ENCODE assay signal across 9 cellular contexts in genomic region chr14:69613312-69614073, GRCh38. TPM values are rescaled to one million over a fixed set of nuclear protein-coding genes. Genes with fewer than 3 reads are reported as not detected.
DNase-seq lines count a peak whose midpoint lies in the region; ATAC-seq and TF ChIP-seq lines count a peak whose summit lies in the region.
"Had no signal": no experiment of that assay in that cellular context is flagged by ENCODE, and none has a peak within 500 bp of the region (broad histone marks: within the 10 kb centered on the region; RNA-seq: fewer than 3 reads in every experiment).

No MANE protein-coding gene starts in this region.

- no peak overlapping the region for H3K4me2 ChIP-seq in trophoblast cell (ENCODE audit: low read length)

- peak overlapping the region in 58 of 59 donors; percentile 62 to 92 (median 81) for H3K4me3 ChIP-seq in dorsolateral prefrontal cortex
- peak overlapping the region; percentile 90 for H3K4me3 ChIP-seq in neuron (ENCODE audit: low read length)
- H3K4me3 ChIP-seq in trophoblast cell (ENCODE audit: low read depth, low read length): no peak overlapping the region
- H3K4me3 ChIP-seq: mucosa of descending colon had no signal

- no peaks in the 10 kb centered on the region for H3K27me3 ChIP-seq in CD4-positive, alpha-beta T cell (ENCODE audit: control insufficient read depth, insufficient read depth, low read length)
- H3K27me3 ChIP-seq in dorsolateral prefrontal cortex: no peaks in the 10 kb centered on the region
- H3K27me3 ChIP-seq in neuron (ENCODE audit: insufficient read depth, low read length): no peaks in the 10 kb centered on the region
- no peaks in the 10 kb centered on the region for H3K27me3 ChIP-seq in trophoblast cell (ENCODE audit: insufficient read depth, low read length)

- no peak for DNase-seq in CD4-positive, alpha-beta T cell
- peak; percentile 37 for DNase-seq in NAMALWA (ENCODE audit: low spot score)
- DNase-seq in dorsolateral prefrontal cortex: no peak
- DNase-seq in trophoblast cell: no peak
- no peak for DNase-seq in inferior parietal cortex (ENCODE audit: extremely low spot score)
- DNase-seq in GOT3 (lab: John Stamatoyannopoulos, UW): no peak
- DNase-seq in COLO829 (ENCODE audit: low spot score): no peak
- DNase-seq: mucosa of descending colon had no signal

- WGBS in trophoblast cell (ENCODE audit: extremely low coverage, insufficient coverage, insufficient read length): no CpG with 5 or more reads among the region's 4 CpGs

- H2BK120ac ChIP-seq in trophoblast cell (ENCODE audit: insufficient read depth, low read length, poor library complexity): no peak overlapping the region

- CTCF ChIA-PET in CD4-positive, alpha-beta T cell (lab: Charles Lee): interaction anchor here (1.4 kb wide), 1 partner anchor 60 kb away, joined by 4 read pairs; no protein-coding TSS in a partner anchor

- H3K18ac ChIP-seq in trophoblast cell (ENCODE audit: low read length): no peak overlapping the region

- H4K12ac ChIP-seq in trophoblast cell (ENCODE audit: low read depth, low read length): no peak overlapping the region

- H3K4me1 ChIP-seq in neuron (ENCODE audit: insufficient read depth, low read length) (peaks cover 35% of the 10 kb centered on the region), trophoblast cell (ENCODE audit: control insufficient read depth in 1 of 2, insufficient read depth in 2 of 2, low read length in 2 of 2) (peaks cover 0 to 2% of the 10 kb centered on the region in 2 experiments)

- H3K79me2 ChIP-seq in trophoblast cell (ENCODE audit: control insufficient read depth, insufficient read depth, low read length, poor library complexity): peaks cover 3% of the 10 kb centered on the region

- H3K36me3 ChIP-seq in neuron (ENCODE audit: insufficient read depth, low read length) (no peaks in the 10 kb centered on the region), trophoblast cell (ENCODE audit: control insufficient read depth in 1 of 2, insufficient read depth in 2 of 2, low read length in 2 of 2) (no peaks in the 10 kb centered on the region)

- H2BK12ac ChIP-seq in trophoblast cell (ENCODE audit: low read length): no peak overlapping the region

- TF ChIP-seq CTCF in CD4-positive, alpha-beta T cell (IDR thresholded peaks at IDR 0.05): no peak
- no peak for TF ChIP-seq CTCF in dorsolateral prefrontal cortex (IDR thresholded peaks at IDR 0.05 in 54 of 56, conservative IDR thresholded peaks at IDR 0.05 in 2 of 56; ENCODE audit: low read depth in 1 of 56, partially characterized antibody in 56 of 56)

- no peak overlapping the region for H2AK5ac ChIP-seq in trophoblast cell (ENCODE audit: low read length)

- intact Hi-C loops in CD4-positive, alpha-beta T cell (cut with DNase I, micrococcal nuclease): loop anchor here (5.0 to 10.0 kb wide), 4 partner anchors 34 to 1031 kb away; partner anchors contain the start of genes SRSF5 (in 1 of the 2) and TTC9 (in 1 of the 2)
- intact Hi-C loops in dorsolateral prefrontal cortex (cut with DNase I): loop anchor here (5.0 kb wide), 4 partner anchors 74 to 154 kb away; partner anchors contain the start of gene SRSF5 (in 2 of the 2)

- H3K9me3 ChIP-seq in CD4-positive, alpha-beta T cell (ENCODE audit: control insufficient read depth, low read length): no peaks in the 10 kb centered on the region
- H3K9me3 ChIP-seq in neuron (ENCODE audit: low read length) (no peaks in the 10 kb centered on the region), trophoblast cell (ENCODE audit: insufficient read depth, low read depth, low read length) (no peaks in the 10 kb centered on the region)
- H3K9me3 ChIP-seq: mucosa of descending colon had no signal

- no peaks in the 10 kb centered on the region for H3K27me3 Mint-ChIP-seq in CD4-positive, alpha-beta T cell

- peak overlapping the region; percentile 93 for H3K27ac Mint-ChIP-seq in CD4-positive, alpha-beta T cell

- no peak for ATAC-seq in CD4-positive, alpha-beta T cell (ENCODE audit: poor library complexity)
- ATAC-seq: mucosa of descending colon had no signal

- no peaks in the 10 kb centered on the region for H3K9me3 Mint-ChIP-seq in CD4-positive, alpha-beta T cell

- no peak overlapping the region for H3K23ac ChIP-seq in trophoblast cell (ENCODE audit: low read length)

- no peak overlapping the region for H3K14ac ChIP-seq in trophoblast cell (ENCODE audit: low read length)

- H3K4me3 Mint-ChIP-seq in CD4-positive, alpha-beta T cell: peak overlapping the region; percentile 90

- no peak overlapping the region for H3K4ac ChIP-seq in trophoblast cell (ENCODE audit: low read depth, low read length)

- H2AFZ ChIP-seq in neuron (ENCODE audit: low read depth, low read length) (no peak overlapping the region), trophoblast cell (ENCODE audit: insufficient read depth, low read length, poor library complexity) (no peak overlapping the region)

- H4K8ac ChIP-seq in trophoblast cell (ENCODE audit: low read depth, low read length): no peak overlapping the region

- H3K36me3 Mint-ChIP-seq in CD4-positive, alpha-beta T cell (ENCODE audit: low read depth): peaks cover 8% of the 10 kb centered on the region

- H2BK5ac ChIP-seq in trophoblast cell (ENCODE audit: low read depth, low read length, poor library complexity): no peak overlapping the region

- peaks cover 79% of the 10 kb centered on the region for H3K4me1 Mint-ChIP-seq in CD4-positive, alpha-beta T cell (ENCODE audit: low read depth)

- no peak overlapping the region for H4K91ac ChIP-seq in trophoblast cell (ENCODE audit: low read depth, low read length)

- H3K79me1 ChIP-seq in trophoblast cell (ENCODE audit: low read length): peaks cover 7% of the 10 kb centered on the region

- POLR2A ChIA-PET in CD4-positive, alpha-beta T cell (lab: Charles Lee): interaction anchor here (1.2 to 5.5 kb wide), 3 partner anchors 23 to 153 kb away, joined by 3 to 70 read pairs (median 44); partner anchors contain the start of gene SRSF5

- H3K9ac ChIP-seq in trophoblast cell (ENCODE audit: low read length): no peak overlapping the region

- peak overlapping the region; percentile 74 for H3K27ac ChIP-seq in CD4-positive, alpha-beta T cell (ENCODE audit: low read depth, low read length)
- H3K27ac ChIP-seq in dorsolateral prefrontal cortex (peak overlapping the region in 53 of 59 donors; percentile 4 to 98 (median 90)), trophoblast cell (ENCODE audit: low read depth, low read length) (no peak overlapping the region)

RNA-seq across cellular contexts. Expression of gene SUSD6, which starts 2.1 kb away (rescaled TPM):
- total RNA-seq in CD4-positive, alpha-beta T cell: 10 to 100 TPM; 93.7 to 95.1 TPM
- total RNA-seq in dorsolateral prefrontal cortex: 10 to 100 TPM; 25.2 to 57.8 (median 35.8) TPM
- 5.4 and 5.5 TPM in 2 replicates for polyA plus RNA-seq in trophoblast cell (2013)

RNA-seq across cellular contexts. Expression of gene CCDC177, which starts 38.8 kb away (rescaled TPM):
- not detected for total RNA-seq in CD4-positive, alpha-beta T cell
- 10 to 100 TPM in 59 of 120 experiments, 1 to 10 TPM in 61; 2.8 to 14.6 (median 10.0) TPM for total RNA-seq in dorsolateral prefrontal cortex
- 0.01 TPM in 1 of 2 replicates, not detected in the other for polyA plus RNA-seq in trophoblast cell (2013)
- total RNA-seq: mucosa of descending colon had no signal
